In the genomic region with DNA sequence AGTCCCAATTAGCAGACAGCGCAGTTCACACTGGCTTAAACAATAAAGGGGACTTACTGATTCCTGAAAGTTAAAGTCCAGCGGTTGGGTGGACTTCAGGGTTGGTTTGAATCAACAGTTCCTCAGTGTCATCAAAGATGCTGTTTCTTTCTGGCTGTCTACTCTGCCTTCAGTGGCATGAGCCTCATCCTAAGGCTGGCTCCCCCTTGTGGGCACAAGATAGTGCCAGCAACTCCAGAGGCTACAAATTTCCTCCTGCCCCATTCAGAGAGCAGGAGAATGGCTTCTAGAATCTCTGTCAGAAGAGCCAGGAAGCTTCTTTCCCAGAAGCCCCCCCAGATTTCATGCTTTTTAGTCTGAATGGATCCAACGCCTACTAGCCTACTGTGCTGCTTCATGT, we compare ENCODE assay signal across 9 cellular contexts.
A peak's percentile ranks its signal among the peaks of the same experiment; 100 is the strongest.
DNase-seq lines count a peak whose midpoint lies in the region; ATAC-seq and TF ChIP-seq lines count a peak whose summit lies in the region.
"Had no signal": no experiment of that assay in that cellular context is flagged by ENCODE, and none has a peak within 500 bp of the region (broad histone marks: within the 10 kb centered on the region; RNA-seq: fewer than 3 reads in every experiment).

No MANE protein-coding gene starts in this region.

- H3K4me3 Mint-ChIP-seq in activated T-helper 17 cell treated with anti-CD3 and anti-CD28 coated beads, Interleukin-2, amount 50 U/mL, for 72 hours: no peak overlapping the region
- H3K4me3 Mint-ChIP-seq: natural killer cell had no signal

- H3K4me2 ChIP-seq in OCI-LY3 (ENCODE audit: low read length): no peak overlapping the region

- no peaks in the 10 kb centered on the region for H3K9me3 Mint-ChIP-seq in activated T-helper 17 cell treated with anti-CD3 and anti-CD28 coated beads, Interleukin-2, amount 50 U/mL, for 72 hours
- H3K9me3 Mint-ChIP-seq: natural killer cell had no signal

- no peak overlapping the region for H2AFZ ChIP-seq in OCI-LY3 (ENCODE audit: low read depth, low read length)

- H3K9ac ChIP-seq in OCI-LY3 (ENCODE audit: low read length): no peak overlapping the region

- no peak overlapping the region for H3K4me3 ChIP-seq in BE2C (ENCODE audit: low read depth, low read length)
- H3K4me3 ChIP-seq in OCI-LY3 (ENCODE audit: low read length): no peak overlapping the region

- TF ChIP-seq CTCF in BE2C (IDR thresholded peaks at IDR 0.05; ENCODE audit: low read depth, low read length) (peak; percentile 31; the same call in 1 of the 2 replicates), OCI-LY3 (IDR thresholded peaks at IDR 0.05; ENCODE audit: low read depth, low read length) (peak; percentile 75), foreskin keratinocyte (conservative IDR thresholded peaks at IDR 0.05) (peak; percentile 68)

- no peaks in the 10 kb centered on the region for H4K20me1 ChIP-seq in OCI-LY3 (ENCODE audit: insufficient read depth, low read length)

- H3K36me3 Mint-ChIP-seq in activated T-helper 17 cell treated with anti-CD3 and anti-CD28 coated beads, Interleukin-2, amount 50 U/mL, for 72 hours (ENCODE audit: low read depth): peaks cover 4% of the 10 kb centered on the region
- H3K36me3 Mint-ChIP-seq: natural killer cell had no signal

- ATAC-seq in GM19324 (IDR thresholded peaks at IDR 0.05; ENCODE audit: low FRiP score, unreplicated experiment) (peak; percentile 56), foreskin keratinocyte (peak; percentile 61), HG02852 (IDR thresholded peaks at IDR 0.05; ENCODE audit: unreplicated experiment) (no peak)
- peak; percentile 39 for ATAC-seq in activated T-helper 17 cell treated with anti-CD3 and anti-CD28 coated beads, Interleukin-2, amount 50 U/mL, for 72 hours (replicated peaks)

- no peaks in the 10 kb centered on the region for H3K9me3 ChIP-seq in BE2C
- H3K9me3 ChIP-seq in OCI-LY3 (ENCODE audit: insufficient read depth, low read length): no peaks in the 10 kb centered on the region

- no peaks in the 10 kb centered on the region for H3K79me2 ChIP-seq in OCI-LY3 (ENCODE audit: low read length)

- no peak overlapping the region for H3K27ac Mint-ChIP-seq in activated T-helper 17 cell treated with anti-CD3 and anti-CD28 coated beads, Interleukin-2, amount 50 U/mL, for 72 hours
- H3K27ac Mint-ChIP-seq: natural killer cell had no signal

- DNase-seq in BE2C (peak; percentile 19), foreskin keratinocyte (peak in 1 of 2 donors; percentile 15), retina (peak; percentile 27), NCI-H146 (lab: John Stamatoyannopoulos, UW) (no peak)
- DNase-seq: natural killer cell had no signal

- H3K36me3 ChIP-seq in BE2C (no peaks in the 10 kb centered on the region), OCI-LY3 (replicated peaks; ENCODE audit: low read depth, low read length) (no peaks in the 10 kb centered on the region)

- no peak overlapping the region for H3K27ac ChIP-seq in OCI-LY3 (ENCODE audit: low read length)
- H3K27ac ChIP-seq in foreskin keratinocyte: no peak overlapping the region

- no peaks in the 10 kb centered on the region for H3K4me1 ChIP-seq in BE2C
- H3K4me1 ChIP-seq in OCI-LY3 (ENCODE audit: low read length): peaks cover 20% of the 10 kb centered on the region
- H3K4me1 ChIP-seq in foreskin keratinocyte: peaks cover 4% of the 10 kb centered on the region

- H3K27me3 ChIP-seq in BE2C: no peaks in the 10 kb centered on the region
- H3K27me3 ChIP-seq in OCI-LY3 (ENCODE audit: low read depth, low read length): no peaks in the 10 kb centered on the region
- H3K27me3 ChIP-seq in foreskin keratinocyte: no peaks in the 10 kb centered on the region

- H3K4me1 Mint-ChIP-seq in activated T-helper 17 cell treated with anti-CD3 and anti-CD28 coated beads, Interleukin-2, amount 50 U/mL, for 72 hours: peaks cover 15% of the 10 kb centered on the region
- H3K4me1 Mint-ChIP-seq: natural killer cell had no signal

- H3K27me3 Mint-ChIP-seq in activated T-helper 17 cell treated with anti-CD3 and anti-CD28 coated beads, Interleukin-2, amount 50 U/mL, for 72 hours: no peaks in the 10 kb centered on the region
